Comparison of ENCODE assay signal across 1 cellular context in genomic region chr13:111114362-111115050, GRCh38.
TF ChIP-seq lines count a peak whose summit lies in the region.

No MANE protein-coding gene starts in this region.

TF ChIP-seq in H1, 55 proteins besides CTCF, POLR2A, EP300 and RAD21 (continued from another document):
- TF ChIP-seq RNF2 (IDR thresholded peaks at IDR 0.05; ENCODE audit: borderline replicate concordance, low read depth, low read length, missing control alignments, poor library complexity, severe bottlenecking) (peak; percentile 62), CBX5 (IDR thresholded peaks at IDR 0.05; ENCODE audit: low read depth, low read length) (no peak), SP4 (IDR thresholded peaks at IDR 0.05; ENCODE audit: low read length) (no peak), FOSL1 (IDR thresholded peaks at IDR 0.05; ENCODE audit: insufficient read depth, low read depth, low read length) (no peak), CHD2 (IDR thresholded peaks at IDR 0.05; ENCODE audit: low read length) (no peak), RFX5 (IDR thresholded peaks at IDR 0.05; ENCODE audit: borderline replicate concordance, low read depth, low read length) (no peak), PHF8 (conservative IDR thresholded peaks at IDR 0.05; ENCODE audit: low read depth, low read length) (no peak; the same call in 1 of the 2 replicates), TCF12 (IDR thresholded peaks at IDR 0.05; ENCODE audit: low read depth, low read length) (no peak), YY1 (IDR thresholded peaks at IDR 0.05; ENCODE audit: low read depth, low read length) (0 out of 2 replicates have a peak, but pooled peaks have one; percentile 51), ATF2 (IDR thresholded peaks at IDR 0.05; ENCODE audit: low read length) (no peak), BACH1 (IDR thresholded peaks at IDR 0.05; ENCODE audit: low read length) (no peak), NANOG (IDR thresholded peaks at IDR 0.05; ENCODE audit: insufficient read depth, low read depth, low read length, poor library complexity, severe bottlenecking) (no peak), MAX (IDR thresholded peaks at IDR 0.05) (0 out of 2 replicates have a peak, but pooled peaks have one; percentile 12), KDM5A (IDR thresholded peaks at IDR 0.05; ENCODE audit: low read length) (no peak), RBBP5 (IDR thresholded peaks at IDR 0.05; ENCODE audit: borderline replicate concordance, low read depth, low read length) (peak; percentile 89), POU5F1 (IDR thresholded peaks at IDR 0.05; ENCODE audit: low read depth, low read length) (no peak), SP2 (IDR thresholded peaks at IDR 0.05; ENCODE audit: low read length) (no peak), GABPA (IDR thresholded peaks at IDR 0.05; ENCODE audit: borderline replicate concordance, insufficient read depth, low read length) (no peak), HDAC6 (IDR thresholded peaks at IDR 0.05; ENCODE audit: low read depth, low read length) (no peak), USF2 (IDR thresholded peaks at IDR 0.05; ENCODE audit: low read length) (no peak), ASH2L (IDR thresholded peaks at IDR 0.05; ENCODE audit: low read length) (peak; percentile 95), KDM4A (IDR thresholded peaks at IDR 0.05; ENCODE audit: low read depth, low read length, severe bottlenecking) (peak; percentile 39), TAF1 (IDR thresholded peaks at IDR 0.05; ENCODE audit: low read depth, low read length) (0 out of 2 replicates have a peak, but pooled peaks have one; percentile 8), SUZ12 (IDR thresholded peaks at IDR 0.05; ENCODE audit: low read length) (peak; percentile 43; the same call in 1 of the 2 replicates), BRCA1 (IDR thresholded peaks at IDR 0.05; ENCODE audit: low read depth, low read length) (no peak), SIX5 (IDR thresholded peaks at IDR 0.05; ENCODE audit: low read depth, low read length) (no peak), EZH2 (IDR thresholded peaks at IDR 0.05; ENCODE audit: low read depth, low read length, severe bottlenecking) (peak; percentile 59), ZNF274 (IDR thresholded peaks at IDR 0.05; ENCODE audit: borderline replicate concordance, extremely low read depth, low read length) (no peak), CTBP2 (IDR thresholded peaks at IDR 0.05; ENCODE audit: borderline replicate concordance, insufficient read depth, insufficient read length, low read length) (no peak)
